Comparison of ENCODE assay signal across 15 cellular contexts in the genomic region with DNA sequence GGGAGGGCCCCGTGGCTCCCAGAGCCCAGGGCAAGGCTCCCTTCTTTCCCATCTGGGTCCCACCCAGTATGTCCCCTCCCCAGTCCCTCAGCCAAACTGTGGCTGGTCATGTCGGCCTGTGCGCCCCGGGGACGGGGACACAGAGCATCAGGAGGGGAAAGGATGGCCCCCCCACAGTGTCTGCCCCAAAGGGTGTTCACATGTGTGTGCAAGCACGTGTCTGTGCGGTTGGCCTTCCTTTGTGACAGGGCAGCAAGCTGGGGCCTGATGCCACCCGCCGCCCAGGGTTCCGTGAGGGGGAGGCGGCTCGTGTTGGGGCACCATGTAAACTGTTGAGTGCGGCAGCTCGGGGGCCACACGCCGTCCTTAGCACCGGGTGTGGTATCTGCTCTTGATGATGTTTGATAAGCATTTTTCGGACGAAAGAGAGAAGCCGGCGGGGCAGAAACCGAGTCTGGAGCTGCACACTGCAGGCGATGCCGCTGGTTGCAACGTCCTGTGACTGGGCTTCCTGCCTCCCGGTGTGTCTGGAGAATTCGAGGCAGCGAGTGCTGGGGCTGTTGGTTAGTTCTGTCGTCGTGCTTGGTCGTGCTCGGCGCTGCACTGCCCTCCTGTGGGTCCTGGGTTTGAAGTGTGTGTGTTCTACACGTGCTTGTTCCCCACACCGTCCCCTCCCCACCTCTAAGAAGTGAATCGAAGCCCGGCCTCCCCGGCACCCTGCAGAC. TPM values are rescaled to one million over a fixed set of nuclear protein-coding genes. Genes with fewer than 3 reads are reported as not detected.
DNase-seq lines count a peak whose midpoint lies in the region; ATAC-seq and TF ChIP-seq lines count a peak whose summit lies in the region.
"Had no signal": no experiment of that assay in that cellular context is flagged by ENCODE, and none has a peak within 500 bp of the region (broad histone marks: within the 10 kb centered on the region; RNA-seq: fewer than 3 reads in every experiment).

No MANE protein-coding gene starts in this region.

- H2BK5ac ChIP-seq in neuronal stem cell (ENCODE audit: low read length), result no peak overlapping the region

- peaks cover 0 to 19% (median 0%) of the 10 kb centered on the region in 11 experiments; a peak in 3 of 22 replicates for H3K27me3 ChIP-seq in BLaER1 treated with 17β-estradiol and CSF1 and Interleukin-3, amounts not matched to agents 10 nM and 100 nM
- no peaks in the 10 kb centered on the region for H3K27me3 ChIP-seq in GM23338 (ENCODE audit: insufficient read depth)
- no peaks in the 10 kb centered on the region for H3K27me3 ChIP-seq in neuronal stem cell (ENCODE audit: control insufficient read depth in 3 of 3, insufficient read depth in 3 of 3, low read depth in 1 of 3, low read length in 3 of 3)
- H3K27me3 ChIP-seq in GM23248 (replicated peaks; ENCODE audit: insufficient read depth), result no peaks in the 10 kb centered on the region

- peak overlapping the region; percentile 73 to 99 (median 86) for H3K4me2 ChIP-seq in BLaER1 treated with 17β-estradiol and CSF1 and Interleukin-3, amounts not matched to agents 10 nM and 100 nM
- H3K4me2 ChIP-seq in GM23338 (no peak overlapping the region), neuronal stem cell (ENCODE audit: insufficient read depth, low read length, poor library complexity, severe bottlenecking) (no peak overlapping the region), GM23248 (ENCODE audit: unreplicated experiment) (no peak overlapping the region)
- H3K4me2 ChIP-seq: A549, KMS-11 had no signal

- H3K4me1 ChIP-seq in BLaER1 treated with 17β-estradiol and CSF1 and Interleukin-3, amounts not matched to agents 10 nM and 100 nM, result peaks cover 37 to 97% (median 93%) of the 10 kb centered on the region in 10 experiments
- 0 out of 2 replicates have a peak, but pooled peaks cover 4% of the 10 kb centered on the region for H3K4me1 ChIP-seq in GM23338 (ENCODE audit: insufficient read depth)
- peaks cover 0 to 13% of the 10 kb centered on the region in 2 donors for H3K4me1 ChIP-seq in neuronal stem cell (ENCODE audit: control insufficient read depth in 2 of 2, insufficient read depth in 1 of 2, low read depth in 1 of 2, low read length in 2 of 2)
- no peaks in the 10 kb centered on the region for H3K4me1 ChIP-seq in GM23248 (ENCODE audit: insufficient read depth)
- H3K4me1 ChIP-seq: HAP-1 had no signal

- peaks cover 32% of the 10 kb centered on the region for H3K79me1 ChIP-seq in neuronal stem cell (ENCODE audit: low read depth, low read length)

- WGBS in neuronal stem cell (ENCODE audit: extremely low coverage in 2 of 2, insufficient read length in 2 of 2, insufficient replicate concordance in 1 of 2), 2 donors, result no CpG with 5 or more reads among the region's 38 CpGs
- 80 to 83% methylated on average over 36 to 37 of the region's 38 CpGs for WGBS in GM23248 (ENCODE audit: low coverage in 1 of 2, low lambda C conversion rate in 2 of 2, missing lambda C conversion rate in 2 of 2), 2 experiments

- in situ Hi-C loops in GM23248 (cut with MboI), result no loop called here

- H3K4me1 Mint-ChIP-seq in GM23338 (peaks cover 25% of the 10 kb centered on the region), WTC11 (peaks cover 19% of the 10 kb centered on the region)

- no peak for DNase-seq in GM23338 (ENCODE audit: low spot score)
- no peak for DNase-seq in WTC11 (ENCODE audit: low spot score)
- DNase-seq in neuronal stem cell (ENCODE audit: low spot score), result no peak
- no peak for DNase-seq in DMS153 treated with DMSO at 0.1 percent for 48 hours (lab: John Stamatoyannopoulos, UW; ENCODE audit: unreplicated experiment)
- DNase-seq in GM23248, result no peak
- no peak for DNase-seq in activated effector memory CD4-positive, alpha-beta T cell treated with anti-CD3 and anti-CD28 coated beads, Interleukin-2, amount 50 U/mL, for 16 hours
- DNase-seq: CD4-positive, CD25-positive, alpha-beta regulatory T cell had no signal

- H3K27ac Mint-ChIP-seq in GM23338 (no peak overlapping the region), WTC11 (peak overlapping the region; percentile 74; the same call in 1 of the 2 replicates)
- H3K27ac Mint-ChIP-seq: CD4-positive, CD25-positive, alpha-beta regulatory T cell; IgD-negative memory B cell had no signal

- H3K9me3 Mint-ChIP-seq in GM23338 (no peaks in the 10 kb centered on the region; the same call in 1 of the 3 replicates), WTC11 (no peaks in the 10 kb centered on the region)
- H3K9me3 Mint-ChIP-seq: CD4-positive, CD25-positive, alpha-beta regulatory T cell; IgD-negative memory B cell had no signal

- CTCF ChIA-PET in WTC11 (lab: Charles Lee), result interaction anchor here (1.0 to 2.0 kb wide), 4 partner anchors 9 to 162 kb away, joined by 5 to 11 read pairs (median 8); no protein-coding TSS in a partner anchor

- peaks cover 8 to 92% (median 39%) of the 10 kb centered on the region in 11 experiments; a peak in 16 of 22 replicates for H4K20me1 ChIP-seq in BLaER1 treated with 17β-estradiol and CSF1 and Interleukin-3, amounts not matched to agents 10 nM and 100 nM
- H4K20me1 ChIP-seq in GM23338 (replicated peaks; ENCODE audit: insufficient read depth) (no peaks in the 10 kb centered on the region; the same call in 1 of the 2 replicates), GM23248 (ENCODE audit: insufficient read depth) (no peaks in the 10 kb centered on the region; the same call in 1 of the 2 replicates)

- H4K8ac ChIP-seq in neuronal stem cell (ENCODE audit: low read depth, low read length), result no peak overlapping the region

- peak overlapping the region; percentile 48 for H3K18ac ChIP-seq in neuronal stem cell (ENCODE audit: low read length)

- H3K27ac ChIP-seq in BLaER1 treated with 17β-estradiol and CSF1 and Interleukin-3, amounts not matched to agents 10 nM and 100 nM, result peak overlapping the region in 8 of 11 experiments; percentile 11 to 72 (median 61); a peak in 15 of 22 replicates
- H3K27ac ChIP-seq in GM23338 (ENCODE audit: low read depth) (0 out of 2 replicates have a peak overlapping the region, but pooled peaks have one; percentile 59), neuronal stem cell (replicated peaks; ENCODE audit: low read length) (no peak overlapping the region), GM23248 (no peak overlapping the region)
- H3K27ac ChIP-seq: A549, KMS-11 had no signal

- H3K4me3 Mint-ChIP-seq in GM23338 (no peak overlapping the region), WTC11 (no peak overlapping the region)
- H3K4me3 Mint-ChIP-seq: CD4-positive, CD25-positive, alpha-beta regulatory T cell; IgD-negative memory B cell had no signal

- TF ChIP-seq CTCF in GM23338 (conservative IDR thresholded peaks at IDR 0.05; ENCODE audit: low read depth in 2 of 2) (no peak; a peak in 1 of 4 replicates), WTC11 (IDR thresholded peaks at IDR 0.05) (no peak)

- no peak overlapping the region; a peak in 1 of 20 replicates for H3K4me3 ChIP-seq in BLaER1 treated with 17β-estradiol and CSF1 and Interleukin-3, amounts not matched to agents 10 nM and 100 nM
- no peak overlapping the region for H3K4me3 ChIP-seq in GM23338
- no peak overlapping the region for H3K4me3 ChIP-seq in neuronal stem cell (ENCODE audit: low read length in 2 of 2)
- no peak overlapping the region for H3K4me3 ChIP-seq in GM23248
- H3K4me3 ChIP-seq: A549, HAP-1 had no signal

- H3K23ac ChIP-seq in neuronal stem cell (ENCODE audit: low read depth, low read length, poor library complexity), result peak overlapping the region; percentile 73

- H2AFZ ChIP-seq in GM23338 (no peak overlapping the region), neuronal stem cell (ENCODE audit: low read length) (no peak overlapping the region), GM23248 (no peak overlapping the region)

- H3K27me3 Mint-ChIP-seq in GM23338 (ENCODE audit: insufficient read depth, low read depth, poor library complexity) (peaks cover 14% of the 10 kb centered on the region), WTC11 (ENCODE audit: low read depth) (no peaks in the 10 kb centered on the region)
- H3K27me3 Mint-ChIP-seq: CD4-positive, CD25-positive, alpha-beta regulatory T cell; IgD-negative memory B cell had no signal

- no peak overlapping the region for H2BK120ac ChIP-seq in neuronal stem cell (ENCODE audit: low read depth, low read length)

- H3K36me3 Mint-ChIP-seq in GM23338 (ENCODE audit: low read depth) (peaks cover 6% of the 10 kb centered on the region; the same call in 2 of the 3 replicates), WTC11 (0 out of 2 replicates have a peak, but pooled peaks cover 2% of the 10 kb centered on the region)
- H3K36me3 Mint-ChIP-seq: CD4-positive, CD25-positive, alpha-beta regulatory T cell; IgD-negative memory B cell had no signal

- no peaks in the 10 kb centered on the region for H3K9me3 ChIP-seq in BLaER1 treated with 17β-estradiol and CSF1 and Interleukin-3, amounts not matched to agents 10 nM and 100 nM (replicated peaks in 1 of 11)
- H3K9me3 ChIP-seq in neuronal stem cell (replicated peaks in 1 of 2; ENCODE audit: control insufficient read depth in 2 of 2, insufficient read depth in 1 of 2, low read depth in 1 of 2, low read length in 2 of 2), result no peaks in the 10 kb centered on the region
- no peaks in the 10 kb centered on the region for H3K9me3 ChIP-seq in GM23248 (ENCODE audit: low read depth)
- H3K9me3 ChIP-seq: A549, HAP-1 had no signal

- no peak overlapping the region for H4K91ac ChIP-seq in neuronal stem cell (ENCODE audit: low read depth, low read length, poor library complexity)

- peak overlapping the region; percentile 21 for H3K14ac ChIP-seq in neuronal stem cell (ENCODE audit: low read length)

- peak overlapping the region in 9 of 11 experiments; percentile 18 to 67 (median 37); a peak in 15 of 22 replicates for H3K9ac ChIP-seq in BLaER1 treated with 17β-estradiol and CSF1 and Interleukin-3, amounts not matched to agents 10 nM and 100 nM
- H3K9ac ChIP-seq in neuronal stem cell (ENCODE audit: low read depth, low read length, poor library complexity) (peak overlapping the region; percentile 60), GM23248 (no peak overlapping the region)
- H3K9ac ChIP-seq: KMS-11 had no signal

- peak overlapping the region; percentile 22 for H2BK12ac ChIP-seq in neuronal stem cell (ENCODE audit: low read length)

- H3K36me3 ChIP-seq in BLaER1 treated with 17β-estradiol and CSF1 and Interleukin-3, amounts not matched to agents 10 nM and 100 nM, result peaks cover 0 to 30% (median 6%) of the 10 kb centered on the region in 11 experiments; a peak in 11 of 22 replicates
- H3K36me3 ChIP-seq in GM23338 (ENCODE audit: insufficient read depth) (no peaks in the 10 kb centered on the region), neuronal stem cell (replicated peaks in 1 of 2; ENCODE audit: control insufficient read depth in 2 of 2, insufficient read depth in 2 of 2, low read length in 2 of 2) (peaks cover 3 to 10% of the 10 kb centered on the region in 2 donors), GM23248 (ENCODE audit: low read depth) (no peaks in the 10 kb centered on the region)
- H3K36me3 ChIP-seq: HAP-1 had no signal

- H3K9me2 ChIP-seq in GM23338 (ENCODE audit: insufficient read depth), result no peaks in the 10 kb centered on the region
- H3K9me2 ChIP-seq in GM23248 (ENCODE audit: insufficient read depth), result no peaks in the 10 kb centered on the region

- no peak overlapping the region for H2BK15ac ChIP-seq in neuronal stem cell (ENCODE audit: low read length)

- H3K79me2 ChIP-seq in GM23338 (replicated peaks; ENCODE audit: insufficient read depth), result peaks cover 18% of the 10 kb centered on the region
- H3K79me2 ChIP-seq in GM23248 (ENCODE audit: insufficient read depth), result peaks cover 79% of the 10 kb centered on the region

- ATAC-seq in GM23338 (peak; percentile 7; the same call in 2 of the 3 replicates), WTC11 (no peak), GM18870 (IDR thresholded peaks at IDR 0.05; ENCODE audit: unreplicated experiment) (no peak)
- ATAC-seq: A549 had no signal

- H2AK5ac ChIP-seq in neuronal stem cell (ENCODE audit: low read depth, low read length), result no peak overlapping the region

- POLR2A ChIA-PET in WTC11 (lab: Charles Lee), result no interaction called here

- H3K4ac ChIP-seq in neuronal stem cell (ENCODE audit: low read length), result no peak overlapping the region

- H3F3A ChIP-seq in GM23338 (replicated peaks; ENCODE audit: low read depth), result no peaks in the 10 kb centered on the region
- H3F3A ChIP-seq in GM23248 (ENCODE audit: insufficient read depth), result no peaks in the 10 kb centered on the region

RNA-seq across cellular contexts. Expression of gene GNA11, which starts 18.4 kb away (rescaled TPM):
- total RNA-seq in GM23338 (2014; rRNA removed; shearing (Covaris generic)), result 22.6 and 26.9 TPM in 2 replicates
- polyA plus RNA-seq in GM23338 (2016; fragmentation: Nextera tagmentation; extraction: Ambion mirVana) (15.8 and 16.2 TPM in 2 replicates), GM23248 (2016; fragmentation: Nextera tagmentation; extraction: Ambion mirVana) (14.2 and 15.0 TPM in 2 replicates)
- total RNA-seq in WTC11 (2021), result 22.4 to 27.2 TPM (median 23.5 TPM) in 3 replicates
- polyA plus RNA-seq in neuronal stem cell (2013, experiment 1 of 2), result 19.2 TPM
- 20.0 TPM for polyA plus RNA-seq in neuronal stem cell (2013, experiment 2 of 2)
- 69.9 and 99.3 TPM in 2 replicates for total RNA-seq in GM23248 (2014; rRNA removed; shearing (Covaris generic))

RNA-seq across cellular contexts. Expression of gene GNA15, which starts 23.3 kb away (rescaled TPM):
- total RNA-seq in GM23338 (2014; rRNA removed; shearing (Covaris generic)), result 0.14 TPM in 1 of 2 replicates, not detected in the other
- polyA plus RNA-seq in GM23338 (2016; fragmentation: Nextera tagmentation; extraction: Ambion mirVana), result 0.10 and 0.31 TPM in 2 replicates
- 0.22 to 0.44 TPM (median 0.37 TPM) in 3 replicates for total RNA-seq in WTC11 (2021)
- polyA plus RNA-seq in neuronal stem cell (2013, experiment 1 of 2), result 0.01 TPM
- polyA plus RNA-seq in neuronal stem cell (2013, experiment 2 of 2), result not detected
- not detected in 2 replicates for total RNA-seq in GM23248 (2014; rRNA removed; shearing (Covaris generic))
- polyA plus RNA-seq in GM23248 (2016; fragmentation: Nextera tagmentation; extraction: Ambion mirVana), result not detected in 2 replicates
- total RNA-seq: Daoy had no signal
- polyA plus RNA-seq: AG04450, IgD-negative memory B cell had no signal

RNA-seq across cellular contexts. Expression of gene TLE5, which starts 50.2 kb away (rescaled TPM):
- total RNA-seq in GM23338 (2014; rRNA removed; shearing (Covaris generic)), result 151 and 154 TPM in 2 replicates
- polyA plus RNA-seq in GM23338 (2016; fragmentation: Nextera tagmentation; extraction: Ambion mirVana) (130 and 132 TPM in 2 replicates), GM23248 (2016; fragmentation: Nextera tagmentation; extraction: Ambion mirVana) (133 and 157 TPM in 2 replicates)
- 233 to 249 TPM (median 246 TPM) in 3 replicates for total RNA-seq in WTC11 (2021)
- polyA plus RNA-seq in neuronal stem cell (2013, experiment 1 of 2), result 162 TPM
- 164 TPM for polyA plus RNA-seq in neuronal stem cell (2013, experiment 2 of 2)
- total RNA-seq in GM23248 (2014; rRNA removed; shearing (Covaris generic)), result 254 and 337 TPM in 2 replicates

Comparison
In these comparisons a context has a peak if more than half of its experiments do, and no peak if none do; other contexts are left out.
1. H3K27ac ChIP-seq: peak in BLaER1 treated with 17β-estradiol and CSF1 and Interleukin-3, amounts not matched to agents 10 nM and 100 nM (8 of 11) and GM23338 (single experiment); none in neuronal stem cell (single experiment) and GM23248 (single experiment).
2. H3K4me2 ChIP-seq: peak in BLaER1 treated with 17β-estradiol and CSF1 and Interleukin-3, amounts not matched to agents 10 nM and 100 nM (11 of 11); none in GM23338 (single experiment), neuronal stem cell (single experiment) and GM23248 (single experiment).